In the genomic region with DNA sequence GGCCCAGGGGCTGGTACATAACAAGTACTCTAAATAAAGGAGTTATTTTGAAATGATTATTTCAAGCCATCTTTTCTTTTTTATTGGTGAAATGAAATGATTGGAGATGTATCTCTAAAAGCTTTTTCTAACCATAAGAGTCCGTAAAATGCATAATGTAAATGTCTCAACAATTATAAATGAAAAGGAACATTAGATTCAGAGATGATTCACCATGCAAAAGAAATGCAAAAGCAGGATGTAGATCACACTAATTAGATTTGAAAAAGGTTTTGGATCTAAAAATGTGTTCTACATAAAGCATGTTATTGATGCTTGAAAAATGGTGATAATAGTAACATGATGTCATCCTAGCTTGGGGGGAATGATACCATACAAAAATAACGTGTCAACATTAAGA, we compare ENCODE assay signal across 9 cellular contexts. TPM values are rescaled to one million over a fixed set of nuclear protein-coding genes. Genes with fewer than 3 reads are reported as not detected.
"Had no signal": no experiment of that assay in that cellular context is flagged by ENCODE, and none has a peak within 500 bp of the region (broad histone marks: within the 10 kb centered on the region; RNA-seq: fewer than 3 reads in every experiment).

No MANE protein-coding gene starts in this region.

- H3K9me3 ChIP-seq: HAP-1 had no signal

- H2AFZ ChIP-seq: GM23248 had no signal

- DNase-seq: GM23248, GOT3, H7, KBM-7 had no signal

- H3K36me3 ChIP-seq: HAP-1 had no signal

- H3K4me1 ChIP-seq: HAP-1 had no signal

- H3K27ac ChIP-seq: GM23248 had no signal

- H3K4me3 ChIP-seq: GM23248, HAP-1 had no signal

- H3K9ac ChIP-seq: GM23248 had no signal

- ATAC-seq: HCT116 had no signal

- FAIRE-seq: HTR-8/SVneo had no signal

RNA-seq across cellular contexts. Expression of a gene that starts 15.6 kb away (rescaled TPM):
- total RNA-seq: H7, HT-29 had no signal
- polyA plus RNA-seq: IgD-negative memory B cell had no signal
